Comparison of ENCODE assay signal across 23 cellular contexts in the genomic region with DNA sequence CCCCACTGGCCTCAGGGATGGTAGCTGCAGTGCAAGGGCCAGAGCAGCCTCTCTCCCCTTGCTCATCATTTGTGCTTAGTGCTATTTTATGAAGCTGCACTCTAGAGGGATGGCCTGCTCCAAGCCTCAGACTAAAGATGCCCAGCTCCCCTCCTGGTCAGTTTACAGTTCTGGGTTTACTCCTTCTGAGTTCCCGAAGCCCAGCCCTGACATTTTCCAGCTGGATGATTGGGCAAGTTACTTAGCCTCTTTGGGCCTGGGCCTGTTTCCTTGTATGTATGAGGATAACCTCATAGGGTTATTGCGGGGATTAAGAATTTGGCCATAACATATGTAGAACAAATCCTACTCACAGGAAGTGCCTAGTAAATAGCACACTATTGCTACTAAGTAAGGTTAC. TPM values are rescaled to one million over a fixed set of nuclear protein-coding genes. Genes with fewer than 3 reads are reported as not detected.
A peak's percentile ranks its signal among the peaks of the same experiment; 100 is the strongest.
DNase-seq lines count a peak whose midpoint lies in the region; ATAC-seq and TF ChIP-seq lines count a peak whose summit lies in the region.
"Had no signal": no experiment of that assay in that cellular context is flagged by ENCODE, and none has a peak within 500 bp of the region (broad histone marks: within the 10 kb centered on the region; RNA-seq: fewer than 3 reads in every experiment).

No MANE protein-coding gene starts in this region.

- H3K4me1 ChIP-seq in adipocyte (ENCODE audit: control insufficient read depth, insufficient read depth, low read length) (no peaks in the 10 kb centered on the region), suprapubic skin (peaks cover 60% of the 10 kb centered on the region)
- H3K4me1 ChIP-seq: psoas muscle had no signal

- DNase-seq in adipocyte (ENCODE audit: low read depth) (peak; percentile 76), fibroblast of the aortic adventitia (ENCODE audit: low read depth) (peak; percentile 63), left lobe of liver (ENCODE audit: low spot score) (no peak), suprapubic skin (ENCODE audit: low spot score in 2 of 2) (no peak), DMS153 (lab: John Stamatoyannopoulos, UW) (no peak), NCI-H2081 treated with DMSO at 0.1 percent for 48 hours (lab: John Stamatoyannopoulos, UW) (no peak)
- DNase-seq: activated CD8-positive, alpha-beta memory T cell treated with anti-CD3 and anti-CD28 coated beads for 24 hours; activated naive CD8-positive, alpha-beta T cell treated with anti-CD3 and anti-CD28 coated beads for 36 hours; AML-193; COR-L47; dorsolateral prefrontal cortex; hippocampal formation; midbrain; NCI-H2029; psoas muscle; spleen; stimulated activated CD4-positive, alpha-beta T cell treated with anti-CD3 and anti-CD28 coated beads, Interleukin-4, amount 100 ng/mL, for 4 hours; substantia nigra; T1000 had no signal

- WGBS in suprapubic skin: 69% methylated on average over 2 of the region's 2 CpGs

- H3K36me3 ChIP-seq in adipocyte (ENCODE audit: control insufficient read depth, insufficient read depth, low read length, severe bottlenecking) (peaks cover 12% of the 10 kb centered on the region), suprapubic skin (peaks cover 3% of the 10 kb centered on the region)

- H3K9me3 ChIP-seq in adipocyte (ENCODE audit: control insufficient read depth, low read length) (no peaks in the 10 kb centered on the region), suprapubic skin (no peaks in the 10 kb centered on the region)
- H3K9me3 ChIP-seq: psoas muscle, spleen had no signal

- H3K4me3 ChIP-seq in adipocyte (ENCODE audit: low read length) (no peak overlapping the region), fibroblast of the aortic adventitia (ENCODE audit: low read depth, low read length) (no peak overlapping the region), suprapubic skin (no peak overlapping the region)
- H3K4me3 ChIP-seq: dorsolateral prefrontal cortex, psoas muscle, spleen had no signal

- no peak for TF ChIP-seq EP300 in suprapubic skin (IDR thresholded peaks at IDR 0.05)

- TF ChIP-seq CTCF in fibroblast of the aortic adventitia (IDR thresholded peaks at IDR 0.05; ENCODE audit: insufficient read depth, low read length) (no peak), suprapubic skin (IDR thresholded peaks at IDR 0.05) (no peak)

- peak overlapping the region; percentile 72 for H3K27ac ChIP-seq in suprapubic skin
- H3K27ac ChIP-seq: dorsolateral prefrontal cortex, KMS-11, psoas muscle, spleen had no signal

- ATAC-seq in left lobe of liver: peak; percentile 13
- ATAC-seq in GM21619 (IDR thresholded peaks at IDR 0.05; ENCODE audit: unreplicated experiment): no peak
- ATAC-seq in GM21825 (IDR thresholded peaks at IDR 0.05; ENCODE audit: unreplicated experiment): no peak
- ATAC-seq: activated CD4-positive, CD25-positive, alpha-beta regulatory T cell treated with anti-CD3 and anti-CD28 coated beads, Interleukin-2, amount 50 U/mL, for 24 hours had no signal

- no peak for TF ChIP-seq POLR2A in suprapubic skin (IDR thresholded peaks at IDR 0.05)

- H3K27me3 ChIP-seq in adipocyte (replicated peaks; ENCODE audit: control insufficient read depth, insufficient read depth, low read length) (peaks cover 3% of the 10 kb centered on the region), suprapubic skin (no peaks in the 10 kb centered on the region)
- H3K27me3 ChIP-seq: dorsolateral prefrontal cortex, spleen had no signal

- H3K9ac ChIP-seq in adipocyte (ENCODE audit: low read length): no peak overlapping the region
- H3K9ac ChIP-seq: KMS-11 had no signal

RNA-seq across cellular contexts. Expression of gene EMILIN3, which starts 31.8 kb away (rescaled TPM):
- not detected in 2 replicates for total RNA-seq in fibroblast of the aortic adventitia (ENCODE audit: low replicate concordance)
- total RNA-seq in left lobe of liver: 0.30 TPM
- total RNA-seq in suprapubic skin: 1 to 10 TPM; 4.4 to 7.5 (median 5.7) TPM
- total RNA-seq: activated naive CD8-positive, alpha-beta T cell treated with anti-CD3 and anti-CD28 coated beads for 36 hours; spleen had no signal

RNA-seq across cellular contexts. Expression of gene LPIN3, which starts 57.8 kb away (rescaled TPM):
- total RNA-seq in fibroblast of the aortic adventitia (ENCODE audit: low replicate concordance) (3.4 and 5.3 TPM in 2 replicates), left lobe of liver (32.2 TPM), suprapubic skin (100 to 1,000 TPM in 1 of 4 donors, 10 to 100 TPM in 3; 74.6 to 213 (median 85.2) TPM)

Comparison
In these comparisons a context has a peak if more than half of its experiments do, and no peak if none do; other contexts are left out.
1. DNase-seq: peak in adipocyte (single experiment) and fibroblast of the aortic adventitia (single experiment); none in left lobe of liver (single experiment), suprapubic skin (0 of 2), DMS153 (single experiment) and NCI-H2081 treated with DMSO at 0.1 percent for 48 hours (single experiment).